In genomic region chr17:39801055-39801454, GRCh38 we compare ENCODE assay signal across 13 cellular contexts.
DNase-seq lines count a peak whose midpoint lies in the region; ATAC-seq, FAIRE-seq and TF ChIP-seq lines count a peak whose summit lies in the region.
"Had no signal": no experiment of that assay in that cellular context is flagged by ENCODE, and none has a peak within 500 bp of the region (broad histone marks: within the 10 kb centered on the region; RNA-seq: fewer than 3 reads in every experiment).

No MANE protein-coding gene starts in this region.

- peaks cover 70% of the 10 kb centered on the region for H3K4me1 Mint-ChIP-seq in activated naive CD8-positive, alpha-beta T cell treated with anti-CD3 and anti-CD28 coated beads, Interleukin-2, amount 50 U/mL, for 24 hours
- no peaks in the 10 kb centered on the region for H3K4me1 Mint-ChIP-seq in HFFc6 (ENCODE audit: low read depth)

- peak overlapping the region; percentile 69; the same call in 1 of the 2 replicates for H3K4me2 ChIP-seq in BLaER1
- H3K4me2 ChIP-seq: hepatocyte had no signal

- peak overlapping the region; percentile 67 for H3K27ac Mint-ChIP-seq in activated naive CD8-positive, alpha-beta T cell treated with anti-CD3 and anti-CD28 coated beads, Interleukin-2, amount 50 U/mL, for 24 hours
- no peak overlapping the region for H3K27ac Mint-ChIP-seq in HFFc6

- H3K27me3 Mint-ChIP-seq in activated naive CD8-positive, alpha-beta T cell treated with anti-CD3 and anti-CD28 coated beads, Interleukin-2, amount 50 U/mL, for 24 hours = no peaks in the 10 kb centered on the region
- H3K27me3 Mint-ChIP-seq in HFFc6 (ENCODE audit: insufficient read depth) = peaks cover 30% of the 10 kb centered on the region

- no peaks in the 10 kb centered on the region for H4K20me1 ChIP-seq in BLaER1

- peaks cover 40% of the 10 kb centered on the region for H3K4me1 ChIP-seq in BLaER1

- no peak for TF ChIP-seq POLR2A in GM12892 (IDR thresholded peaks at IDR 0.05; ENCODE audit: low read depth, low read length)

- no peak for FAIRE-seq in GM12892 (lab: Jason Lieb, UNC)

- H3K9ac ChIP-seq in BLaER1 = no peak overlapping the region

- H3K4me3 ChIP-seq in BLaER1 = no peak overlapping the region
- H3K4me3 ChIP-seq: hepatocyte, thoracic aorta had no signal

- DNase-seq in D341Med (ENCODE audit: low spot score) = peak; percentile 53
- DNase-seq in NCI-H526 (lab: John Stamatoyannopoulos, UW) = peak; percentile 16 to 28
- DNase-seq in activated naive CD8-positive, alpha-beta T cell treated with anti-CD3 and anti-CD28 coated beads, Interleukin-2, amount 50 U/mL, for 24 hours = no peak
- DNase-seq in HFFc6 = no peak
- no peak for DNase-seq in GM12892 (ENCODE audit: insufficient read length)
- no peak for DNase-seq in hippocampal formation (lab: John Stamatoyannopoulos, UW)
- DNase-seq in NCI-H2029 treated with DMSO at 0.1 percent for 48 hours (lab: John Stamatoyannopoulos, UW) = no peak
- DNase-seq: cerebellar nuclear complex, WERI-Rb-1 had no signal

- H3K4me3 Mint-ChIP-seq in activated naive CD8-positive, alpha-beta T cell treated with anti-CD3 and anti-CD28 coated beads, Interleukin-2, amount 50 U/mL, for 24 hours = peak overlapping the region; percentile 13
- no peak overlapping the region for H3K4me3 Mint-ChIP-seq in HFFc6

- no peak for ATAC-seq in activated naive CD8-positive, alpha-beta T cell treated with anti-CD3 and anti-CD28 coated beads, Interleukin-2, amount 50 U/mL, for 24 hours

- H3K9me3 ChIP-seq in BLaER1 = no peaks in the 10 kb centered on the region
- H3K9me3 ChIP-seq: thoracic aorta had no signal

- no peaks in the 10 kb centered on the region for H3K9me3 Mint-ChIP-seq in activated naive CD8-positive, alpha-beta T cell treated with anti-CD3 and anti-CD28 coated beads, Interleukin-2, amount 50 U/mL, for 24 hours
- H3K9me3 Mint-ChIP-seq in HFFc6 = no peaks in the 10 kb centered on the region

- peaks cover 42% of the 10 kb centered on the region for H3K36me3 Mint-ChIP-seq in activated naive CD8-positive, alpha-beta T cell treated with anti-CD3 and anti-CD28 coated beads, Interleukin-2, amount 50 U/mL, for 24 hours (ENCODE audit: low read depth)
- H3K36me3 Mint-ChIP-seq in HFFc6 (ENCODE audit: low read depth) = no peaks in the 10 kb centered on the region

- H3K36me3 ChIP-seq in BLaER1 = no peaks in the 10 kb centered on the region
- H3K36me3 ChIP-seq: thoracic aorta, WERI-Rb-1 had no signal

- no peak for TF ChIP-seq CTCF in HFFc6 (IDR thresholded peaks at IDR 0.05)

- no peaks in the 10 kb centered on the region for H3K27me3 ChIP-seq in BLaER1
- H3K27me3 ChIP-seq: hepatocyte had no signal

- H3K27ac ChIP-seq in BLaER1 = no peak overlapping the region
- H3K27ac ChIP-seq: C4-2B, hepatocyte, thoracic aorta, WERI-Rb-1 had no signal

Comparison
In these comparisons a context has a peak if more than half of its experiments do, and no peak if none do; other contexts are left out.
1. DNase-seq: peak in D341Med (single experiment) and NCI-H526 (2 of 2); none in activated naive CD8-positive, alpha-beta T cell treated with anti-CD3 and anti-CD28 coated beads, Interleukin-2, amount 50 U/mL, for 24 hours (single experiment), HFFc6 (single experiment), GM12892 (single experiment), hippocampal formation (0 of 2) and NCI-H2029 treated with DMSO at 0.1 percent for 48 hours (single experiment).